Comparison of ENCODE assay signal across 1 cellular context in genomic region chr3:71863563-71864190, GRCh38.
TF ChIP-seq lines count a peak whose summit lies in the region.

No MANE protein-coding gene starts in this region.

TF ChIP-seq in SK-N-SH treated with all-trans-retinoic acid at 6 μM for 48 hours, 23 proteins besides CTCF, POLR2A, EP300 and RAD21 (continued from another document):
- no peak for TF ChIP-seq TSHZ2 (CRISPR knock-in tag; IDR thresholded peaks at IDR 0.05)
